In genomic region chr22:49564666-49565515, GRCh38 we compare ENCODE assay signal across 17 cellular contexts.
"Had no signal": no experiment of that assay in that cellular context is flagged by ENCODE, and none has a peak within 500 bp of the region (broad histone marks: within the 10 kb centered on the region; RNA-seq: fewer than 3 reads in every experiment).

No MANE protein-coding gene starts in this region.

- H3K27ac ChIP-seq: body of pancreas, gastroesophageal sphincter, pancreas, SK-N-MC, VCaP had no signal

- H3K27me3 ChIP-seq: body of pancreas had no signal

- ATAC-seq: activated T-cell treated with anti-CD3 and anti-CD28 coated beads, Interleukin-2, amount 50 U/mL, for 72 hours; body of pancreas; effector memory CD8-positive, alpha-beta T cell; gastroesophageal sphincter; pancreas had no signal

- H3K36me3 ChIP-seq: gastroesophageal sphincter, pancreas had no signal

- FAIRE-seq: pancreas had no signal

- H3K4me1 ChIP-seq: body of pancreas, gastroesophageal sphincter, pancreas had no signal

- H3K4me3 ChIP-seq: body of pancreas, gastroesophageal sphincter, pancreas, SK-N-MC had no signal

- H3K9me3 ChIP-seq: body of pancreas, gastroesophageal sphincter, pancreas had no signal

- DNase-seq: activated CD4-positive, alpha-beta memory T cell treated with anti-CD3 and anti-CD28 coated beads for 36 hours; activated naive CD4-positive, alpha-beta T cell treated with Interleukin-2 at 50 U/mL for 16 hours; activated T-cell treated with anti-CD3 and anti-CD28 coated beads, Interleukin-2, amount 50 U/mL, for 72 hours; amniotic stem cell; effector memory CD8-positive, alpha-beta T cell; nephron progenitor cell; pancreas; retina; stimulated activated CD4-positive, alpha-beta T cell treated with anti-CD3 and anti-CD28 coated beads, Interleukin-2, amount 100 ng/mL, for 24 hours; stimulated activated naive CD4-positive, alpha-beta T cell; substantia nigra; T-helper 1 cell; trophoblast cell had no signal
